20 cellular contexts compared by ENCODE assay signal in the genomic region with DNA sequence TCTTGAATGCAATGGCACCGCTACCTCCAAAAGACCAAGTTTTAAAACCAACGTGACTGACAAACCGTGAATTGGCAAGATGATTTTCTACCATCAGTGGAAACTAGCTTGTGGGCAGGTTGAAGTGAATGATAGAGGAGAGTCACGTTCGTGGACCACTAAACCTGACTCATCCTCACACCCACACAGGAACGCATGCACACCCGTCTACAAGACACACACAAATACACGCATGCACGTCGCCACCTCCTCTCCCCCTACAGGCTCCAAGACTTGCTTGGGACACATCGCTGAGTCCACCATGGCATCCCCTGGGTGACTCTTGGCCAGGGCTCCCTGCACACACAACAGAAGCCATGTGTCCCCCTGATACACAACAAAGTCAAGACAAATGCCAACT. TPM values are rescaled to one million over a fixed set of nuclear protein-coding genes. Genes with fewer than 3 reads are reported as not detected.
A peak's percentile ranks its signal among the peaks of the same experiment; 100 is the strongest.
DNase-seq lines count a peak whose midpoint lies in the region; ATAC-seq lines count a peak whose summit lies in the region.
"Had no signal": no experiment of that assay in that cellular context is flagged by ENCODE, and none has a peak within 500 bp of the region (broad histone marks: within the 10 kb centered on the region; RNA-seq: fewer than 3 reads in every experiment).

No MANE protein-coding gene starts in this region.

- WGBS in GM23248 (ENCODE audit: low coverage in 1 of 2, low lambda C conversion rate in 2 of 2, missing lambda C conversion rate in 2 of 2), 2 experiments: 59 to 61% methylated on average over 11 of the region's 11 CpGs

- H3K36me3 Mint-ChIP-seq in activated naive CD8-positive, alpha-beta T cell treated with anti-CD3 and anti-CD28 coated beads, Interleukin-2, amount 50 U/mL, for 24 hours (ENCODE audit: low read depth): no peaks in the 10 kb centered on the region
- H3K36me3 Mint-ChIP-seq: naive B cell had no signal

- H3K27me3 Mint-ChIP-seq in activated naive CD8-positive, alpha-beta T cell treated with anti-CD3 and anti-CD28 coated beads, Interleukin-2, amount 50 U/mL, for 24 hours: peaks cover 12% of the 10 kb centered on the region

- H3K27ac ChIP-seq in GM23248: no peak overlapping the region
- H3K27ac ChIP-seq: adrenal gland, gastrocnemius medialis, lower lobe of right lung, tibial nerve had no signal

- in situ Hi-C loops in GM23248 (cut with MboI): no loop called here

- peak; percentile 52 for DNase-seq in activated CD4-positive, CD25-positive, alpha-beta regulatory T cell treated with anti-CD3 and anti-CD28 coated beads, Interleukin-2, amount 50 U/mL, for 16 hours (ENCODE audit: low read depth, low spot score)
- peak in 2 of 3 experiments; percentile 31 to 47 for DNase-seq in activated CD8-positive, alpha-beta memory T cell treated with anti-CD3 and anti-CD28 coated beads for 48 hours (ENCODE audit: low read depth in 2 of 3, low spot score in 2 of 3)
- DNase-seq in activated naive CD8-positive, alpha-beta T cell treated with anti-CD3 and anti-CD28 coated beads, Interleukin-2, amount 50 U/mL, for 24 hours: peak; percentile 70
- peak; percentile 48 to 76 (median 69) for DNase-seq in stimulated activated CD4-positive, alpha-beta T cell treated with anti-CD3 and anti-CD28 coated beads, TNF-alpha, amount 100 ng/mL, for 48 hours (ENCODE audit: low read depth in 3 of 3)
- DNase-seq in DMS53 (lab: John Stamatoyannopoulos, UW) (no peak), GM23248 (no peak), SK-N-DZ (ENCODE audit: low spot score) (no peak), H4 (ENCODE audit: low spot score) (no peak)
- DNase-seq: adrenal gland, DMS 273 treated with DMSO at 0.1 percent for 48 hours, gastrocnemius medialis, HCEC 1CT, KBM-7, lower lobe of right lung, naive B cell, NCI-H1417 treated with DMSO at 0.1 percent for 48 hours, NCI-H345 had no signal

- H3F3A ChIP-seq in GM23248 (ENCODE audit: insufficient read depth): no peaks in the 10 kb centered on the region

- H3K79me2 ChIP-seq in GM23248 (ENCODE audit: insufficient read depth): no peaks in the 10 kb centered on the region

- peaks cover 43% of the 10 kb centered on the region for H3K27me3 ChIP-seq in GM23248 (replicated peaks; ENCODE audit: insufficient read depth)

- H3K9me2 ChIP-seq in GM23248 (ENCODE audit: insufficient read depth): no peaks in the 10 kb centered on the region

- H3K9me3 Mint-ChIP-seq in activated naive CD8-positive, alpha-beta T cell treated with anti-CD3 and anti-CD28 coated beads, Interleukin-2, amount 50 U/mL, for 24 hours: no peaks in the 10 kb centered on the region
- H3K9me3 Mint-ChIP-seq: naive B cell had no signal

- no peaks in the 10 kb centered on the region for H4K20me1 ChIP-seq in GM23248 (ENCODE audit: insufficient read depth)

- no peak overlapping the region for H3K4me3 ChIP-seq in GM23248
- H3K4me3 ChIP-seq: adrenal gland, gastrocnemius medialis, lower lobe of right lung, tibial nerve had no signal

- peak overlapping the region; percentile 79 for H3K27ac Mint-ChIP-seq in activated naive CD8-positive, alpha-beta T cell treated with anti-CD3 and anti-CD28 coated beads, Interleukin-2, amount 50 U/mL, for 24 hours
- H3K27ac Mint-ChIP-seq: progenitor cell of endocrine pancreas had no signal

- H3K4me1 ChIP-seq in GM23248 (ENCODE audit: insufficient read depth): no peaks in the 10 kb centered on the region
- H3K4me1 ChIP-seq: adrenal gland, gastrocnemius medialis, tibial nerve had no signal

- no peak overlapping the region for H3K9ac ChIP-seq in GM23248

- peak overlapping the region; percentile 45 for H3K4me3 Mint-ChIP-seq in activated naive CD8-positive, alpha-beta T cell treated with anti-CD3 and anti-CD28 coated beads, Interleukin-2, amount 50 U/mL, for 24 hours
- H3K4me3 Mint-ChIP-seq: naive B cell had no signal

- ATAC-seq in activated naive CD8-positive, alpha-beta T cell treated with anti-CD3 and anti-CD28 coated beads, Interleukin-2, amount 50 U/mL, for 24 hours: peak; percentile 92
- ATAC-seq: gastrocnemius medialis, lower lobe of right lung had no signal

- no peak overlapping the region for H3K4me2 ChIP-seq in GM23248 (ENCODE audit: unreplicated experiment)

- no peaks in the 10 kb centered on the region for H3K9me3 ChIP-seq in GM23248 (ENCODE audit: low read depth)
- H3K9me3 ChIP-seq: adrenal gland, gastrocnemius medialis, lower lobe of right lung, tibial nerve had no signal

- H3K4me1 Mint-ChIP-seq in activated naive CD8-positive, alpha-beta T cell treated with anti-CD3 and anti-CD28 coated beads, Interleukin-2, amount 50 U/mL, for 24 hours: peaks cover 35% of the 10 kb centered on the region

- no peaks in the 10 kb centered on the region for H3K36me3 ChIP-seq in GM23248 (ENCODE audit: low read depth)
- H3K36me3 ChIP-seq: adrenal gland, gastrocnemius medialis, lower lobe of right lung, tibial nerve had no signal

- H2AFZ ChIP-seq in GM23248: no peak overlapping the region

RNA-seq across cellular contexts. Expression of a gene that starts 14.4 kb away (rescaled TPM):
- total RNA-seq in GM23248 (2014; rRNA removed; shearing (Covaris generic)): not detected in 2 replicates
- polyA plus RNA-seq in GM23248 (2016; fragmentation: Nextera tagmentation; extraction: Ambion mirVana): 0.05 and 0.08 TPM in 2 replicates
- not detected in 2 replicates for polyA plus RNA-seq in SK-N-DZ (2014; cell fraction: cytosol; rRNA removed)
- not detected in 2 replicates for polyA plus RNA-seq in SK-N-DZ (2014; cell fraction: nucleus; rRNA removed)
- total RNA-seq in H4 (2014; rRNA removed; shearing (Covaris generic)): not detected in 2 replicates
- total RNA-seq: tibial nerve had no signal
- polyA plus RNA-seq: BJ had no signal

RNA-seq across cellular contexts. Expression of a gene that starts 43.6 kb away (rescaled TPM):
- total RNA-seq in GM23248 (2014; rRNA removed; shearing (Covaris generic)): 54.8 and 59.6 TPM in 2 replicates
- 41.6 and 45.7 TPM in 2 replicates for polyA plus RNA-seq in GM23248 (2016; fragmentation: Nextera tagmentation; extraction: Ambion mirVana)
- 33.0 and 37.2 TPM in 2 replicates for polyA plus RNA-seq in SK-N-DZ (2014; cell fraction: cytosol; rRNA removed)
- polyA plus RNA-seq in SK-N-DZ (2014; cell fraction: nucleus; rRNA removed): 59.0 and 63.0 TPM in 2 replicates
- 6.3 and 7.4 TPM in 2 replicates for total RNA-seq in H4 (2014; rRNA removed; shearing (Covaris generic))

RNA-seq across cellular contexts. Expression of a gene that starts 54.6 kb away (rescaled TPM):
- not detected in 2 replicates for total RNA-seq in GM23248 (2014; rRNA removed; shearing (Covaris generic))
- 0.15 and 0.19 TPM in 2 replicates for polyA plus RNA-seq in GM23248 (2016; fragmentation: Nextera tagmentation; extraction: Ambion mirVana)
- polyA plus RNA-seq in SK-N-DZ (2014; cell fraction: cytosol; rRNA removed): 0.22 TPM in 1 of 2 replicates, not detected in the other
- polyA plus RNA-seq in SK-N-DZ (2014; cell fraction: nucleus; rRNA removed): not detected in 2 replicates
- total RNA-seq in H4 (2014; rRNA removed; shearing (Covaris generic)): 0.08 TPM in 1 of 2 replicates, not detected in the other
- total RNA-seq: progenitor cell of endocrine pancreas had no signal

Comparison
In these comparisons a context has a peak if more than half of its experiments do, and no peak if none do; other contexts are left out.
1. DNase-seq: peak in activated CD4-positive, CD25-positive, alpha-beta regulatory T cell treated with anti-CD3 and anti-CD28 coated beads, Interleukin-2, amount 50 U/mL, for 16 hours (single experiment), activated CD8-positive, alpha-beta memory T cell treated with anti-CD3 and anti-CD28 coated beads for 48 hours (2 of 3), activated naive CD8-positive, alpha-beta T cell treated with anti-CD3 and anti-CD28 coated beads, Interleukin-2, amount 50 U/mL, for 24 hours (single experiment) and stimulated activated CD4-positive, alpha-beta T cell treated with anti-CD3 and anti-CD28 coated beads, TNF-alpha, amount 100 ng/mL, for 48 hours (3 of 3); none in DMS53 (single experiment), GM23248 (single experiment), SK-N-DZ (single experiment) and H4 (single experiment).